In genomic region chr2:85862426-85862825, GRCh38 we compare ENCODE assay signal across 1 cellular context.
A peak's percentile ranks its signal among the peaks of the same experiment; 100 is the strongest.
TF ChIP-seq lines count a peak whose summit lies in the region.

No MANE protein-coding gene starts in this region.

TF ChIP-seq in K562, 482 proteins besides CTCF, POLR2A, EP300 and RAD21:
- TF ChIP-seq TARDBP (IDR thresholded peaks at IDR 0.05) (no peak), CREM (IDR thresholded peaks at IDR 0.05; ENCODE audit: low read depth) (peak; percentile 53; the same call in 1 of the 2 replicates), NCOA2 (IDR thresholded peaks at IDR 0.05; ENCODE audit: partially characterized antibody in 2 of 2) (no peak), SAFB2 (IDR thresholded peaks at IDR 0.05; ENCODE audit: borderline replicate concordance, low read depth, low read length, severe bottlenecking) (no peak), ATF3 (IDR thresholded peaks at IDR 0.05) (peak; percentile 42; the same call in 1 of the 2 replicates), ATF3 (CRISPR knock-in tag; conservative IDR thresholded peaks at IDR 0.05) (no peak), OTX1 (CRISPR knock-in tag; IDR thresholded peaks at IDR 0.05) (no peak), MGA (IDR thresholded peaks at IDR 0.05) (no peak), HLTF (IDR thresholded peaks at IDR 0.05) (no peak)
